ENCODE assay signal across 11 cellular contexts in the genomic region with DNA sequence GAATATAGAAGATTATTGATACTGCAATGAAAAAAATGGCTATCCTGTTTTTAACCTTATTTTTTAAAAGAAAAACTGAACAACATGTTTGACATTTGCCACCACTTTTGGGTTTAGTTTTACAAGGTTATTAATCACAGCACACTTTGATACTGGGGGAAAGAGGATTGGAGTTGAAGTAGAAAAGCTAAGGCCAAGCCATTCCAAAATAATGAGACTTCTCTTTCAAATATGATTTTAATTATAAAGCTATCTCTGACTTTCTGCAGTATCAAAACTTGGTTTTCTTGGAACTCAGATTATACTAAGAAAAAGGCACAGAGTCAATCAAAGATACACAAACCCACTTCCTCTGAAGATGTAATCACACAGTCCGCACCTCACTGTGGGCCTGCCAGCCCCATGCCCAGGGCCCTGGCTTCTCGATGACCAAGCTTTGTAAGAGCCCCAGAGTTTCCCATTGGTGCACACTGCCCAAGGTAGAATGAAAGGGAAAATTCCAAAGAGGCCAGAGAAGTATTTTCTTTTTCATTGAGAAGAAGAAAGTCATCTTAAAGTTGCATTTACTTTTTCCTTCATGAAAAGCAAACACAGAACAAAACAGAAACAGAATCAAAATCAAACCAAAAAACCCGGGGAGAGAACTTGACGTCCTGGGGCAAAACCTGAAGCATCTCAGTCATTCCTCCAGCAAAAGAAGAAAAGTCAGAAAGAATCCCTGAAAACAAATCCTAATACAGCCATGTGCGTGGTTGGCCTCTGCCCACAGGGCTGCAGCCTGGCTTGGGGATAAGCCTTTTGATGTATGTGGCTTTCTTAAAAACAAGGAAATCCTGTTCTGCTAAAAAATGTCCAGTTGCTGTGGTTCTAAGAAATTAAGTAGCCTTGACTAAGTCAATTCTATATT.
DNase-seq lines count a peak whose midpoint lies in the region; ATAC-seq and TF ChIP-seq lines count a peak whose summit lies in the region.
"Had no signal": no experiment of that assay in that cellular context is flagged by ENCODE, and none has a peak within 500 bp of the region (broad histone marks: within the 10 kb centered on the region; RNA-seq: fewer than 3 reads in every experiment).

No MANE protein-coding gene starts in this region.

- H3K9me2 ChIP-seq in GM23338 (ENCODE audit: insufficient read depth), result peaks cover 6% of the 10 kb centered on the region

- no peak overlapping the region for H3K27ac ChIP-seq in GM23338 (ENCODE audit: low read depth)
- H3K27ac ChIP-seq: upper lobe of right lung had no signal

- ATAC-seq in GM23338 (no peak), HG03565 (IDR thresholded peaks at IDR 0.05; ENCODE audit: unreplicated experiment) (no peak), GM19463 (IDR thresholded peaks at IDR 0.05; ENCODE audit: unreplicated experiment) (no peak)
- ATAC-seq in effector memory CD8-positive, alpha-beta T cell (replicated peaks), result peak; percentile 86
- ATAC-seq: upper lobe of right lung had no signal

- H3K4me3 Mint-ChIP-seq in GM23338, result no peak overlapping the region
- peak overlapping the region; percentile 72 to 78 for H3K4me3 Mint-ChIP-seq in effector memory CD8-positive, alpha-beta T cell

- DNase-seq in GM23338 (ENCODE audit: low spot score), result no peak
- DNase-seq in activated CD4-positive, alpha-beta T cell treated with anti-CD3 and anti-CD28 coated beads, Interleukin-2, amount 50 U/mL, for 48 hours, result peak; percentile 34 to 57
- DNase-seq in effector memory CD8-positive, alpha-beta T cell, result peak in 1 of 3 experiments; percentile 20
- DNase-seq in stimulated activated CD8-positive, alpha-beta memory T cell treated with anti-CD3 and anti-CD28 coated beads, Interleukin-2, amount 100 ng/mL, for 48 hours (ENCODE audit: low read depth in 2 of 2), result peak; percentile 20 to 21
- no peak for DNase-seq in NCI-H510A treated with DMSO at 0.1 percent for 48 hours (lab: John Stamatoyannopoulos, UW)
- no peak for DNase-seq in GOT3 (lab: John Stamatoyannopoulos, UW)
- DNase-seq: NCI-H510A, T1000, upper lobe of right lung had no signal

- no peak overlapping the region for H3K27ac Mint-ChIP-seq in GM23338
- peak overlapping the region; percentile 95 to 96 for H3K27ac Mint-ChIP-seq in effector memory CD8-positive, alpha-beta T cell

- no peaks in the 10 kb centered on the region for H3K9me3 Mint-ChIP-seq in GM23338
- H3K9me3 Mint-ChIP-seq in effector memory CD8-positive, alpha-beta T cell, result no peaks in the 10 kb centered on the region

- TF ChIP-seq CTCF in GM23338 (conservative IDR thresholded peaks at IDR 0.05; ENCODE audit: low read depth in 2 of 2), result no peak

- H3K79me2 ChIP-seq in GM23338 (replicated peaks; ENCODE audit: insufficient read depth), result no peaks in the 10 kb centered on the region

- H3K36me3 Mint-ChIP-seq in GM23338 (ENCODE audit: low read depth), result no peaks in the 10 kb centered on the region
- peaks cover 3% of the 10 kb centered on the region for H3K36me3 Mint-ChIP-seq in effector memory CD8-positive, alpha-beta T cell (ENCODE audit: insufficient read depth)

- no peak overlapping the region for H3K4me3 ChIP-seq in GM23338
- H3K4me3 ChIP-seq: upper lobe of right lung had no signal

- H3K27me3 ChIP-seq in GM23338 (ENCODE audit: insufficient read depth), result no peaks in the 10 kb centered on the region
- H3K27me3 ChIP-seq: upper lobe of right lung had no signal

- no peaks in the 10 kb centered on the region for H3F3A ChIP-seq in GM23338 (replicated peaks; ENCODE audit: low read depth)

- no peaks in the 10 kb centered on the region for H3K4me1 ChIP-seq in GM23338 (ENCODE audit: insufficient read depth)

- H2AFZ ChIP-seq in GM23338, result peak overlapping the region; percentile 57; the same call in 1 of the 2 replicates

- H3K4me1 Mint-ChIP-seq in GM23338, result no peaks in the 10 kb centered on the region; the same call in 2 of the 3 replicates
- peaks cover 35 to 44% of the 10 kb centered on the region in 2 donors for H3K4me1 Mint-ChIP-seq in effector memory CD8-positive, alpha-beta T cell (ENCODE audit: low read depth in 2 of 2)

- peaks cover 5% of the 10 kb centered on the region for H3K27me3 Mint-ChIP-seq in GM23338 (ENCODE audit: insufficient read depth, low read depth, poor library complexity)
- H3K27me3 Mint-ChIP-seq in effector memory CD8-positive, alpha-beta T cell, result no peaks in the 10 kb centered on the region

- H3K36me3 ChIP-seq in GM23338 (ENCODE audit: insufficient read depth), result no peaks in the 10 kb centered on the region
- H3K36me3 ChIP-seq: upper lobe of right lung had no signal

- no peaks in the 10 kb centered on the region for H4K20me1 ChIP-seq in GM23338 (replicated peaks; ENCODE audit: insufficient read depth)

- no peak overlapping the region for H3K4me2 ChIP-seq in GM23338

TF ChIP-seq in GM23338, 12 proteins besides CTCF, POLR2A, EP300 and RAD21 (continues in another document):
- TF ChIP-seq EZH2phosphoT487 (IDR thresholded peaks at IDR 0.05; ENCODE audit: unreplicated experiment) (no peak), EZH2 (IDR thresholded peaks at IDR 0.05; ENCODE audit: low read depth, unreplicated experiment) (no peak), POLR2AphosphoS5 (IDR thresholded peaks at IDR 0.05; ENCODE audit: low read depth) (no peak), NANOG (IDR thresholded peaks at IDR 0.05; ENCODE audit: borderline replicate concordance) (no peak), STAT1 (IDR thresholded peaks at IDR 0.05; ENCODE audit: unreplicated experiment) (no peak), ZNF331 (CRISPR knock-in tag; IDR thresholded peaks at IDR 0.05; ENCODE audit: low read depth) (no peak), REST (IDR thresholded peaks at IDR 0.05; ENCODE audit: unreplicated experiment) (no peak), CREB1 (CRISPR knock-in tag; IDR thresholded peaks at IDR 0.05; ENCODE audit: low read depth) (no peak), JUNB (IDR thresholded peaks at IDR 0.05; ENCODE audit: unreplicated experiment) (no peak)
- TF ChIP-seq, protein P1, sequence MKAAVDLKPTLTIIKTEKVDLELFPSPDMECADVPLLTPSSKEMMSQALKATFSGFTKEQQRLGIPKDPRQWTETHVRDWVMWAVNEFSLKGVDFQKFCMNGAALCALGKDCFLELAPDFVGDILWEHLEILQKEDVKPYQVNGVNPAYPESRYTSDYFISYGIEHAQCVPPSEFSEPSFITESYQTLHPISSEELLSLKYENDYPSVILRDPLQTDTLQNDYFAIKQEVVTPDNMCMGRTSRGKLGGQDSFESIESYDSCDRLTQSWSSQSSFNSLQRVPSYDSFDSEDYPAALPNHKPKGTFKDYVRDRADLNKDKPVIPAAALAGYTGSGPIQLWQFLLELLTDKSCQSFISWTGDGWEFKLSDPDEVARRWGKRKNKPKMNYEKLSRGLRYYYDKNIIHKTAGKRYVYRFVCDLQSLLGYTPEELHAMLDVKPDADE (IDR thresholded peaks at IDR 0.05), result no peak

Comparison
In these comparisons a context has a peak if more than half of its experiments do, and no peak if none do; other contexts are left out.
1. DNase-seq: peak in activated CD4-positive, alpha-beta T cell treated with anti-CD3 and anti-CD28 coated beads, Interleukin-2, amount 50 U/mL, for 48 hours (2 of 2) and stimulated activated CD8-positive, alpha-beta memory T cell treated with anti-CD3 and anti-CD28 coated beads, Interleukin-2, amount 100 ng/mL, for 48 hours (2 of 2); none in GM23338 (single experiment), NCI-H510A treated with DMSO at 0.1 percent for 48 hours (single experiment) and GOT3 (single experiment).